17 cellular contexts compared by ENCODE assay signal in the genomic region with DNA sequence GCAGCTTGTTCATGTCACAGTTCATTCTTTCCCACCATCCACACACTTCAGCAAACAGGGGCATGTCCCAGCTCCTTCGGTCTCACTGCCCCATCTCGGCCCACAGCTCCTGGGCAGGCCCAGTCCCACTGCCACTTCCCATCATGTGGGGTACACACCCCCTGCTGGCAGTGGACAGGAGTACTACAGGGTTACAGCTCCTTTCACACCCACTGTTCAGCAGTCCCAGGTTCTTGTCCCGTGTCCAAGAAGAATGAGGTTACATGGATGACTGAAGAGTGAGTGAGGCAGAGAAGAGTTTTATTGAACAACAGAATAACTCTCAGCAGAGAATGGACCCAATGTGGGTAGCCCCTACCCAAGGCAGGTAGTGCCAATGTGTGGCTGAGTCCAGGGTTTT.
DNase-seq lines count a peak whose midpoint lies in the region; TF ChIP-seq lines count a peak whose summit lies in the region.
"Had no signal": no experiment of that assay in that cellular context is flagged by ENCODE, and none has a peak within 500 bp of the region (broad histone marks: within the 10 kb centered on the region; RNA-seq: fewer than 3 reads in every experiment).

No MANE protein-coding gene starts in this region.

- in situ Hi-C loops in brain microvascular endothelial cell (cut with HindIII; ENCODE audit: low pct_ligation_motif_present, low sequenced_read_pairs): no loop called here

- TF ChIP-seq CTCF in GM12865 (IDR thresholded peaks at IDR 0.05; ENCODE audit: insufficient read depth, low read depth, low read length, missing control alignments): peak; percentile 15
- TF ChIP-seq CTCF in KMS-11 (conservative IDR thresholded peaks at IDR 0.05; ENCODE audit: low read depth, low read length): peak; percentile 45
- TF ChIP-seq CTCF in brain microvascular endothelial cell (IDR thresholded peaks at IDR 0.05; ENCODE audit: low read depth, low read length, missing control alignments): peak; percentile 9

- H2AFZ ChIP-seq in KMS-11 (ENCODE audit: low read depth) (no peak overlapping the region), neuronal stem cell (ENCODE audit: low read length) (no peak overlapping the region)

- no peak overlapping the region for H3K23ac ChIP-seq in neuronal stem cell (ENCODE audit: low read depth, low read length, poor library complexity)

- H3K4me2 ChIP-seq in KMS-11 (no peak overlapping the region), neuronal stem cell (ENCODE audit: insufficient read depth, low read length, poor library complexity, severe bottlenecking) (no peak overlapping the region)

- H3K4me1 Mint-ChIP-seq in CD4-positive, alpha-beta memory T cell: peaks cover 2 to 4% (median 3%) of the 10 kb centered on the region in 4 donors

- H3K4me1 ChIP-seq in KMS-11 (ENCODE audit: low read depth, poor library complexity, severe bottlenecking) (no peaks in the 10 kb centered on the region), neuronal stem cell (ENCODE audit: control insufficient read depth in 2 of 2, insufficient read depth in 1 of 2, low read depth in 1 of 2, low read length in 2 of 2) (no peaks in the 10 kb centered on the region)
- H3K4me1 ChIP-seq in CD4-positive, alpha-beta memory T cell (ENCODE audit: insufficient read depth, low read length): no peaks in the 10 kb centered on the region
- H3K4me1 ChIP-seq: prostate gland had no signal

- intact Hi-C loops in CD4-positive, alpha-beta memory T cell (cut with micrococcal nuclease): no loop called here

- H3K36me3 ChIP-seq in KMS-11 (ENCODE audit: insufficient read depth) (no peaks in the 10 kb centered on the region), brain microvascular endothelial cell (replicated peaks) (no peaks in the 10 kb centered on the region), neuronal stem cell (replicated peaks in 1 of 2; ENCODE audit: control insufficient read depth in 2 of 2, insufficient read depth in 2 of 2, low read length in 2 of 2) (no peaks in the 10 kb centered on the region)
- no peaks in the 10 kb centered on the region for H3K36me3 ChIP-seq in CD4-positive, alpha-beta memory T cell (ENCODE audit: insufficient read depth, low read length)
- H3K36me3 ChIP-seq: cardiac muscle cell, prostate gland, tibial nerve had no signal

- H3K9ac ChIP-seq in KMS-11 (no peak overlapping the region), neuronal stem cell (ENCODE audit: low read depth, low read length, poor library complexity) (no peak overlapping the region)

- no peaks in the 10 kb centered on the region for H3K79me1 ChIP-seq in neuronal stem cell (ENCODE audit: low read depth, low read length)

- H4K8ac ChIP-seq in neuronal stem cell (ENCODE audit: low read depth, low read length): no peak overlapping the region

- H3K14ac ChIP-seq in neuronal stem cell (ENCODE audit: low read length): no peak overlapping the region

- WGBS in neuronal stem cell (ENCODE audit: extremely low coverage in 2 of 2, insufficient read length in 2 of 2, insufficient replicate concordance in 1 of 2), 2 donors: no CpG with 5 or more reads among the region's 3 CpGs

- H2AK5ac ChIP-seq in neuronal stem cell (ENCODE audit: low read depth, low read length): no peak overlapping the region

- peak overlapping the region; percentile 4 for H2BK12ac ChIP-seq in neuronal stem cell (ENCODE audit: low read length)

- CTCF ChIA-PET in CD4-positive, alpha-beta memory T cell (lab: Charles Lee; ENCODE audit: partially characterized antibody): no interaction called here

- H3K18ac ChIP-seq in neuronal stem cell (ENCODE audit: low read length): no peak overlapping the region

- no peak overlapping the region for H3K4me3 Mint-ChIP-seq in CD4-positive, alpha-beta memory T cell
- H3K4me3 Mint-ChIP-seq: natural killer cell treated with Interleukin-12 subunit alpha and Interleukin-12 subunit beta and Interleukin-15 and Interleukin-18, amount 100 ng/mL, for 72 hours had no signal

- H3K36me3 Mint-ChIP-seq in CD4-positive, alpha-beta memory T cell: peaks cover 2 to 5% of the 10 kb centered on the region in 2 donors
- H3K36me3 Mint-ChIP-seq: natural killer cell treated with Interleukin-12 subunit alpha and Interleukin-12 subunit beta and Interleukin-15 and Interleukin-18, amount 100 ng/mL, for 72 hours had no signal

- H3K79me2 ChIP-seq in KMS-11 (ENCODE audit: insufficient read depth, low read depth): no peaks in the 10 kb centered on the region

- H3K4me3 ChIP-seq in GM12865 (ENCODE audit: low read depth, low read length) (no peak overlapping the region), KMS-11 (IDR thresholded peaks at IDR 0.05; ENCODE audit: insufficient read depth, low read depth, low read length) (no peak overlapping the region), brain microvascular endothelial cell (ENCODE audit: low read depth, low read length) (no peak overlapping the region), neuronal stem cell (ENCODE audit: low read length in 2 of 2) (no peak overlapping the region)
- no peak overlapping the region for H3K4me3 ChIP-seq in CD4-positive, alpha-beta memory T cell (ENCODE audit: low read length in 2 of 2)
- H3K4me3 ChIP-seq: cardiac muscle cell, prostate gland, tibial nerve had no signal

- peaks cover 0 to 20% (median 16%) of the 10 kb centered on the region in 8 donors for H3K9me3 Mint-ChIP-seq in CD4-positive, alpha-beta memory T cell
- H3K9me3 Mint-ChIP-seq: natural killer cell treated with Interleukin-12 subunit alpha and Interleukin-12 subunit beta and Interleukin-15 and Interleukin-18, amount 100 ng/mL, for 72 hours had no signal

- no peak overlapping the region for H2BK15ac ChIP-seq in neuronal stem cell (ENCODE audit: low read length)

- no peak overlapping the region for H3K4ac ChIP-seq in neuronal stem cell (ENCODE audit: low read length)

- H3K27me3 Mint-ChIP-seq in CD4-positive, alpha-beta memory T cell: no peaks in the 10 kb centered on the region

- H2BK5ac ChIP-seq in neuronal stem cell (ENCODE audit: low read length): no peak overlapping the region

- no peak overlapping the region for H3K27ac ChIP-seq in KMS-11
- no peak overlapping the region for H3K27ac ChIP-seq in brain microvascular endothelial cell
- H3K27ac ChIP-seq in neuronal stem cell (replicated peaks; ENCODE audit: low read length): no peak overlapping the region
- H3K27ac ChIP-seq in CD4-positive, alpha-beta memory T cell (ENCODE audit: low read depth, low read length): no peak overlapping the region
- H3K27ac ChIP-seq: cardiac muscle cell, prostate gland, tibial nerve, VCaP had no signal

- no peaks in the 10 kb centered on the region for H3K27me3 ChIP-seq in KMS-11 (ENCODE audit: insufficient read depth, low read depth)
- no peaks in the 10 kb centered on the region for H3K27me3 ChIP-seq in brain microvascular endothelial cell (replicated peaks)
- no peaks in the 10 kb centered on the region for H3K27me3 ChIP-seq in neuronal stem cell (ENCODE audit: control insufficient read depth in 3 of 3, insufficient read depth in 3 of 3, low read depth in 1 of 3, low read length in 3 of 3)
- H3K27me3 ChIP-seq in CD4-positive, alpha-beta memory T cell (ENCODE audit: insufficient read depth, low read length): no peaks in the 10 kb centered on the region
- H3K27me3 ChIP-seq: cardiac muscle cell, tibial nerve had no signal

- no peaks in the 10 kb centered on the region for H4K20me1 ChIP-seq in KMS-11 (ENCODE audit: insufficient read depth)

- H4K91ac ChIP-seq in neuronal stem cell (ENCODE audit: low read depth, low read length, poor library complexity): no peak overlapping the region

- no peaks in the 10 kb centered on the region for H3K9me3 ChIP-seq in neuronal stem cell (replicated peaks in 1 of 2; ENCODE audit: control insufficient read depth in 2 of 2, insufficient read depth in 1 of 2, low read depth in 1 of 2, low read length in 2 of 2)
- no peaks in the 10 kb centered on the region for H3K9me3 ChIP-seq in CD4-positive, alpha-beta memory T cell (ENCODE audit: control insufficient read depth in 1 of 2, low read length in 2 of 2)
- H3K9me3 ChIP-seq: prostate gland had no signal

- no peak overlapping the region for H2BK120ac ChIP-seq in neuronal stem cell (ENCODE audit: low read depth, low read length)

- no peak overlapping the region for H3K27ac Mint-ChIP-seq in CD4-positive, alpha-beta memory T cell
- H3K27ac Mint-ChIP-seq: natural killer cell treated with Interleukin-12 subunit alpha and Interleukin-12 subunit beta and Interleukin-15 and Interleukin-18, amount 100 ng/mL, for 72 hours had no signal

- POLR2A ChIA-PET in CD4-positive, alpha-beta memory T cell (lab: Charles Lee; ENCODE audit: partially characterized antibody): no interaction called here

- DNase-seq in GM12865 (ENCODE audit: low read depth): peak; percentile 13
- DNase-seq in brain microvascular endothelial cell: no peak
- no peak for DNase-seq in neuronal stem cell (ENCODE audit: low spot score)
- DNase-seq in LoVo (ENCODE audit: low spot score): no peak
- no peak for DNase-seq in stimulated activated CD4-positive, alpha-beta T cell treated with anti-CD3 and anti-CD28 coated beads, Interleukin-4, amount 100 ng/mL, for 4 hours
- no peak for DNase-seq in CD4-positive, alpha-beta memory T cell
- DNase-seq: activated CD8-positive, alpha-beta memory T cell treated with anti-CD3 and anti-CD28 coated beads for 24 hours; C1 segment of cervical spinal cord; mesenchymal stem cell; NCI-H1417 treated with DMSO at 0.1 percent for 48 hours; small intestine had no signal
